In the genomic region with DNA sequence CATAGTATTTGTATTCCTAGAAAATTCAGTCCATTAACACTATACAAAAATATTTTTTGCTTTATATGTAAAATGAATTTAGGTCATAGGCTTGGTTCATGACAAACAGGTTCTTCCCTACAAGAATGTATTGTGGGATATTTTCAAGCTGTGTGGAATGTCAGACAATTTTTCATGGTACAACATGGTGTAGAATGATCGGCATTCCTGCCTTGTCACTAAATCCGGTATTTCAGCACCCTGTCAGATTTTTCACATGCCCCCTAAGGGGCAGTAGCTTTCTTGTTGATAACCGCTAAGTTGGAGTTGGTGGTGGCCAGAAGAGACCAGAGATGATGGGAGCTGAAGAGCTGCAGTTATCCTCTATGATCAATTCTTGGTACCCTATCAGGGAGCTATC, we compare ENCODE assay signal across 32 cellular contexts.
"Had no signal": no experiment of that assay in that cellular context is flagged by ENCODE, and none has a peak within 500 bp of the region (broad histone marks: within the 10 kb centered on the region; RNA-seq: fewer than 3 reads in every experiment).

No MANE protein-coding gene starts in this region.

- ATAC-seq: activated naive CD4-positive, alpha-beta T cell treated with anti-CD3 and anti-CD28 coated beads, Interleukin-2, amount 50 U/mL, for 72 hours; activated naive CD8-positive, alpha-beta T cell treated with anti-CD3 and anti-CD28 coated beads, Interleukin-2, amount 50 U/mL, for 24 hours; activated T-cell treated with anti-CD3 and anti-CD28 coated beads, Interleukin-2, amount 50 U/mL, for 4 hours; activated T-cell treated with anti-CD3 and anti-CD28 coated beads, Interleukin-2, amount 50 U/mL, for 72 hours; activated T-helper 17 cell treated with anti-CD3 and anti-CD28 coated beads, Interleukin-2, amount 50 U/mL, for 72 hours; body of pancreas had no signal

- H3K36me3 ChIP-seq: adrenal gland, ascending aorta, brain microvascular endothelial cell, breast epithelium, cardiac muscle cell had no signal

- H3K27me3 ChIP-seq: adrenal gland, ascending aorta, body of pancreas, brain microvascular endothelial cell, breast epithelium, cardiac muscle cell had no signal

- H3K4me3 ChIP-seq: adrenal gland, ascending aorta, body of pancreas, breast epithelium, cardiac muscle cell had no signal

- H3K9me3 ChIP-seq: adrenal gland, ascending aorta, body of pancreas, breast epithelium had no signal

- H3K27ac ChIP-seq: adrenal gland, ascending aorta, body of pancreas, brain microvascular endothelial cell, breast epithelium, cardiac muscle cell had no signal

- DNase-seq: activated effector memory CD4-positive, alpha-beta T cell treated with anti-CD3 and anti-CD28 coated beads, Interleukin-2, amount 50 U/mL, for 16 hours; activated effector memory CD4-positive, alpha-beta T cell treated with Interleukin-2 at 50 U/mL for 16 hours; activated gamma-delta T cell; activated gamma-delta T cell treated with Interleukin-2 at 50 U/mL for 16 hours; activated naive CD4-positive, alpha-beta T cell; activated naive CD4-positive, alpha-beta T cell treated with anti-CD3 and anti-CD28 coated beads for 36 hours; activated naive CD4-positive, alpha-beta T cell treated with anti-CD3 and anti-CD28 coated beads, Interleukin-2, amount 10 ng/mL, durations not matched to agents 7 days and 5 days; activated naive CD4-positive, alpha-beta T cell treated with anti-CD3 and anti-CD28 coated beads, Interleukin-2, amount 50 U/mL, for 16 hours; activated naive CD4-positive, alpha-beta T cell treated with Interleukin-2 at 50 U/mL for 16 hours; activated naive CD8-positive, alpha-beta T cell treated with anti-CD3 and anti-CD28 coated beads for 36 hours; activated naive CD8-positive, alpha-beta T cell treated with anti-CD3 and anti-CD28 coated beads, Interleukin-2, amount 10 ng/mL, durations not matched to agents 7 days and 5 days; activated naive CD8-positive, alpha-beta T cell treated with anti-CD3 and anti-CD28 coated beads, Interleukin-2, amount 50 U/mL, for 24 hours; activated T-cell treated with anti-CD3 and anti-CD28 coated beads, Interleukin-2, amount 50 U/mL, for 1 hour; activated T-cell treated with anti-CD3 and anti-CD28 coated beads, Interleukin-2, amount 50 U/mL, for 24 hours; activated T-cell treated with anti-CD3 and anti-CD28 coated beads, Interleukin-2, amount 50 U/mL, for 4 hours; activated T-cell treated with anti-CD3 and anti-CD28 coated beads, Interleukin-2, amount 50 U/mL, for 48 hours; activated T-cell treated with anti-CD3 and anti-CD28 coated beads, Interleukin-2, amount 50 U/mL, for 72 hours; adrenal gland; amniotic stem cell; amygdala; anterior cingulate cortex; aorta; body of pancreas; brain microvascular endothelial cell; caudate nucleus; central memory CD4-positive, alpha-beta T cell; cerebellar nuclear complex had no signal

- H3K4me1 ChIP-seq: adrenal gland, ascending aorta, body of pancreas, breast epithelium had no signal
